ENCODE assay signal across 12 cellular contexts in genomic region chr13:25406377-25406776, GRCh38. TPM values are rescaled to one million over a fixed set of nuclear protein-coding genes. Genes with fewer than 3 reads are reported as not detected.
DNase-seq lines count a peak whose midpoint lies in the region; ATAC-seq, FAIRE-seq and TF ChIP-seq lines count a peak whose summit lies in the region.
"Had no signal": no experiment of that assay in that cellular context is flagged by ENCODE, and none has a peak within 500 bp of the region (broad histone marks: within the 10 kb centered on the region; RNA-seq: fewer than 3 reads in every experiment).

No MANE protein-coding gene starts in this region.

- no peaks in the 10 kb centered on the region for H4K20me1 ChIP-seq in Loucy (ENCODE audit: insufficient read depth, low read length, poor library complexity, severe bottlenecking)
- H4K20me1 ChIP-seq in K562 (replicated peaks; ENCODE audit: control insufficient read depth, insufficient read depth, low read length), result no peaks in the 10 kb centered on the region

- no TSS peak for BruUV-seq in K562 (replicated peaks; lab: Mats Ljungman, UMichigan)

- H3K9ac ChIP-seq in Loucy (ENCODE audit: low read depth, low read length, poor library complexity, severe bottlenecking) (no peak overlapping the region), K562 (ENCODE audit: insufficient read depth in 1 of 2, low read depth in 2 of 2, low read length in 2 of 2) (no peak overlapping the region)

- TF ChIP-seq EP300 in K562 (IDR thresholded peaks at IDR 0.05; ENCODE audit: low read length), result no peak

- H2AFZ ChIP-seq in Loucy (ENCODE audit: low read length) (no peak overlapping the region), K562 (ENCODE audit: low read depth, low read length) (peak overlapping the region; percentile 40; the same call in 1 of the 2 replicates)

- peak in 1 of 2 experiments; percentile 46; a peak in 2 of 4 replicates for TF ChIP-seq RAD21 in K562 (CRISPR knock-in tag; conservative IDR thresholded peaks at IDR 0.05 in 1 of 2, IDR thresholded peaks at IDR 0.05 in 1 of 2)

- no peaks in the 10 kb centered on the region for H3K9me2 ChIP-seq in Loucy (replicated peaks; ENCODE audit: low read depth, low read length)

- peak; percentile 71 for TF ChIP-seq CTCF in Loucy (conservative IDR thresholded peaks at IDR 0.05; ENCODE audit: low read length)
- TF ChIP-seq CTCF in K562 (IDR thresholded peaks at IDR 0.05 in 2 of 3, conservative IDR thresholded peaks at IDR 0.05 in 1 of 3; ENCODE audit: insufficient read depth in 2 of 3, low read depth in 1 of 3, low read length in 3 of 3), result peak; percentile 43 to 58 (median 50); a peak in 5 of 6 replicates
- TF ChIP-seq CTCF in retinal pigment epithelial cell (conservative IDR thresholded peaks at IDR 0.05; ENCODE audit: low read depth, low read length), result peak; percentile 25
- TF ChIP-seq CTCF in thyroid gland (IDR thresholded peaks at IDR 0.05), result no peak

- H3K27ac ChIP-seq in K562 (ENCODE audit: extremely low read depth, low read depth, low read length) (no peak overlapping the region), thyroid gland (no peak overlapping the region)

- H3K36me3 ChIP-seq in Loucy (ENCODE audit: insufficient read depth, low read length), result no peaks in the 10 kb centered on the region
- no peaks in the 10 kb centered on the region for H3K36me3 ChIP-seq in K562 (ENCODE audit: control insufficient read depth, insufficient read depth, low read length)
- H3K36me3 ChIP-seq in thyroid gland, result no peaks in the 10 kb centered on the region

- no peaks in the 10 kb centered on the region for H3K9me1 ChIP-seq in K562 (ENCODE audit: control insufficient read depth, insufficient read depth, low read length)

- intact Hi-C loops in K562 (cut with micrococcal nuclease), result no loop called here
- intact Hi-C loops in thyroid gland (cut with DNase I), result no loop called here
- intact Hi-C loops in Right ventricle myocardium inferior (cut with DNase I), result no loop called here

- no peak for TF ChIP-seq POLR2A in K562 (conservative IDR thresholded peaks at IDR 0.05)
- no peak for TF ChIP-seq POLR2A in thyroid gland (IDR thresholded peaks at IDR 0.05)

- H3K9me3 ChIP-seq in Loucy (ENCODE audit: insufficient read depth, low read depth, low read length) (no peaks in the 10 kb centered on the region; the same call in 1 of the 2 replicates), K562 (replicated peaks; ENCODE audit: control insufficient read depth, insufficient read depth, low read depth, low read length) (0 out of 2 replicates have a peak, but pooled peaks cover 4% of the 10 kb centered on the region), thyroid gland (no peaks in the 10 kb centered on the region)

- no peak overlapping the region for H3K4me2 ChIP-seq in Loucy (ENCODE audit: low read depth, low read length, poor library complexity, severe bottlenecking)
- H3K4me2 ChIP-seq in K562 (ENCODE audit: insufficient read depth, low read length), result no peak overlapping the region

- CTCF ChIA-PET in K562 (lab: Yijun Ruan, JAX; ENCODE audit: low intra/inter-chr PET ratio), result no interaction called here

- H3K4me3 ChIP-seq in Loucy (ENCODE audit: low read length, poor library complexity, severe bottlenecking) (no peak overlapping the region), K562 (no peak overlapping the region), retinal pigment epithelial cell (ENCODE audit: low read length) (no peak overlapping the region), thyroid gland (replicated peaks in 1 of 3) (no peak overlapping the region)

- FAIRE-seq in K562 (lab: Jason Lieb, UNC), result peak; percentile 75

- H3K27me3 ChIP-seq in Loucy (ENCODE audit: insufficient read depth, low read length, poor library complexity, severe bottlenecking) (no peaks in the 10 kb centered on the region), K562 (ENCODE audit: control insufficient read depth in 2 of 2, insufficient read depth in 2 of 2, low read length in 2 of 2) (no peaks in the 10 kb centered on the region), thyroid gland (no peaks in the 10 kb centered on the region)

- POLR2A ChIA-PET in K562 (lab: Yijun Ruan, JAX), result no interaction called here

- H3K79me2 ChIP-seq in Loucy (ENCODE audit: insufficient read depth, low read length), result no peaks in the 10 kb centered on the region
- no peaks in the 10 kb centered on the region for H3K79me2 ChIP-seq in K562 (ENCODE audit: control insufficient read depth, insufficient read depth, low read length)

- DNase-seq in NCI-H526 (lab: John Stamatoyannopoulos, UW) (peak; percentile 9 to 40), NCI-H526 treated with DMSO at 0.1 percent for 48 hours (lab: John Stamatoyannopoulos, UW) (no peak), K562 (ENCODE audit: extremely low read depth in 1 of 4, low spot score in 3 of 4) (peak; percentile 23 to 38 (median 30)), retinal pigment epithelial cell (ENCODE audit: low read depth) (no peak), thyroid gland (no peak), Right ventricle myocardium inferior (ENCODE audit: missing footprints) (no peak)
- DNase-seq: activated CD4-positive, alpha-beta memory T cell treated with anti-CD3 and anti-CD28 coated beads for 36 hours; effector CD8-positive, alpha-beta T cell; midbrain; NCI-H2227 treated with DMSO at 0.1 percent for 48 hours had no signal

- H3K4me1 ChIP-seq in Loucy (ENCODE audit: insufficient read depth, low read length, poor library complexity, severe bottlenecking) (peaks cover 8% of the 10 kb centered on the region), K562 (replicated peaks in 1 of 2; ENCODE audit: control insufficient read depth in 2 of 2, insufficient read depth in 2 of 2, low read length in 2 of 2) (peaks cover 3 to 11% of the 10 kb centered on the region in 2 experiments; a peak in 3 of 5 replicates), thyroid gland (no peaks in the 10 kb centered on the region)

- no peaks in the 10 kb centered on the region for H3F3A ChIP-seq in Loucy (ENCODE audit: low read depth)

- ATAC-seq in K562, result peak; percentile 97
- ATAC-seq in Right ventricle myocardium inferior, result no peak
- no peak for ATAC-seq in HG03196 (IDR thresholded peaks at IDR 0.05; ENCODE audit: unreplicated experiment)

- 27% methylated on average over 1 of the region's 1 CpG for WGBS in K562 (ENCODE audit: insufficient coverage, low coverage, missing lambda C conversion rate)
- 29 to 60% methylated on average over 1 of the region's 1 CpG for WGBS in thyroid gland, 2 donors

- in situ Hi-C loops in K562 (cut with MboI), result no loop called here

TF ChIP-seq in K562, 482 proteins besides CTCF, POLR2A, EP300 and RAD21 (continues in another document):
- TF ChIP-seq RBM15 (IDR thresholded peaks at IDR 0.05; ENCODE audit: insufficient read depth, low read length) (no peak), ZNF146 (CRISPR knock-in tag; IDR thresholded peaks at IDR 0.05; ENCODE audit: unreplicated experiment) (no peak), PRDM10 (IDR thresholded peaks at IDR 0.05; ENCODE audit: partially characterized antibody) (no peak), RFX7 (CRISPR knock-in tag; IDR thresholded peaks at IDR 0.05) (no peak)

RNA-seq across cellular contexts. Expression of gene ATP8A2, which starts 34.6 kb away (rescaled TPM):
- 0.76 and 1.1 TPM in 2 replicates for total RNA-seq in K562 (2011; cell fraction: chromatin; rRNA removed; ENCODE audit: low replicate concordance)
- total RNA-seq in K562 (2011; cell fraction: nucleolus; rRNA removed), result 0.50 TPM in 1 of 2 replicates, not detected in the other
- 0.15 and 0.51 TPM in 2 replicates for total RNA-seq in K562 (2011; cell fraction: nucleoplasm; rRNA removed)
- total RNA-seq in K562 (2014; rRNA removed), result under 0.01 TPM in 2 replicates
- 0.33 TPM in 1 of 2 replicates, not detected in the other for total RNA-seq in K562 (2014; rRNA removed; fragmentation: Illumina TruSeq; extraction: Trizol)
- not detected in 2 replicates for total RNA-seq in K562 (2015; rRNA removed; fragmentation: Illumina TruSeq; extraction: Trizol)
- total RNA-seq in K562 (2021), result not detected in 2 replicates
- polyA plus RNA-seq in K562 (2011; rRNA removed), result 0.03 and 0.06 TPM in 2 replicates
- 0.01 and 0.06 TPM in 2 replicates for polyA plus RNA-seq in K562 (2011; cell fraction: cytosol; rRNA removed)
- polyA plus RNA-seq in K562 (2011; cell fraction: nucleus; rRNA removed), result 0.06 and 0.07 TPM in 2 replicates
- 0.05 and 0.10 TPM in 2 replicates for polyA plus RNA-seq in K562 (2012)
- polyA plus RNA-seq in K562 (2014; fragmentation: Illumina TruSeq; extraction: Trizol), result 0.06 and 0.08 TPM in 2 replicates
- polyA plus RNA-seq in K562 (2014; fragmentation: Nextera tagmentation; extraction: Ambion mirVana), result under 1 TPM in 1 of 2 experiments, not detected in 1; 0.08 TPM
- polyA plus RNA-seq in K562 (2014; rRNA removed), result 0.04 TPM in 1 of 2 replicates, not detected in the other
- polyA minus RNA-seq in K562 (2011; rRNA and poly(A)+ RNA removed), result 0.09 and 0.60 TPM in 2 replicates
- not detected in 2 replicates for polyA minus RNA-seq in K562 (2011; cell fraction: cytosol; rRNA and poly(A)+ RNA removed)
- under 0.01 and 1.1 TPM in 2 replicates for polyA minus RNA-seq in K562 (2011; cell fraction: nucleus; rRNA and poly(A)+ RNA removed)
- under 1 TPM; 0.13 to 0.29 (median 0.24) TPM for total RNA-seq in thyroid gland
- 0.11 TPM for total RNA-seq in Right ventricle myocardium inferior

Comparison
In these comparisons a context has a peak if more than half of its experiments do, and no peak if none do; other contexts are left out.
1. DNase-seq: peak in NCI-H526 (2 of 2) and K562 (4 of 4); none in NCI-H526 treated with DMSO at 0.1 percent for 48 hours (single experiment), retinal pigment epithelial cell (single experiment), thyroid gland (0 of 2) and Right ventricle myocardium inferior (single experiment).
2. CTCF ChIP-seq: peak in Loucy (single experiment), K562 (3 of 3) and retinal pigment epithelial cell (single experiment); none in thyroid gland (0 of 6).